ENCODE assay signal across 8 cellular contexts in genomic region chr4:7335363-7336066, GRCh38.
A peak's percentile ranks its signal among the peaks of the same experiment; 100 is the strongest.
DNase-seq lines count a peak whose midpoint lies in the region; ATAC-seq and TF ChIP-seq lines count a peak whose summit lies in the region.

No MANE protein-coding gene starts in this region.

- WGBS in psoas muscle, 3 donors, result 25 to 50% (median 25%) methylated on average over 23 to 24 of the region's 24 CpGs

- H3K36me3 Mint-ChIP-seq in glutamatergic neuron (ENCODE audit: unreplicated experiment), result peaks cover 6% of the 10 kb centered on the region

- TF ChIP-seq CTCF in BE2C (IDR thresholded peaks at IDR 0.05; ENCODE audit: low read depth, low read length) (peak; percentile 90), glutamatergic neuron (IDR thresholded peaks at IDR 0.05; ENCODE audit: partially characterized antibody, unreplicated experiment) (peak; percentile 71), psoas muscle (IDR thresholded peaks at IDR 0.05) (peak; percentile 41)

- H3K27me3 Mint-ChIP-seq in glutamatergic neuron (ENCODE audit: unreplicated experiment), result peaks cover 9% of the 10 kb centered on the region

- no peak overlapping the region for H3K27ac ChIP-seq in psoas muscle

- 0 out of 2 replicates have a peak, but pooled peaks cover 5% of the 10 kb centered on the region for H3K4me1 ChIP-seq in BE2C
- H3K4me1 ChIP-seq in psoas muscle, result no peaks in the 10 kb centered on the region

- DNase-seq in BE2C, result peak; percentile 81
- DNase-seq in GM19238 (ENCODE audit: insufficient read length, low spot score), result peak; percentile 34
- DNase-seq in NOMO-1 (lab: John Stamatoyannopoulos, UW; ENCODE audit: unreplicated experiment in 2 of 2), result peak; percentile 27 to 54
- peak; percentile 34 for DNase-seq in activated gamma-delta T cell treated with anti-CD3 and anti-CD28 coated beads, Interleukin-2, amount 50 U/mL, for 16 hours (ENCODE audit: low read depth)
- DNase-seq in glutamatergic neuron, result peak; percentile 86
- DNase-seq in psoas muscle, result peak; percentile 41 to 80

- no peak overlapping the region for H3K27ac Mint-ChIP-seq in glutamatergic neuron (ENCODE audit: unreplicated experiment)

- H3K27me3 ChIP-seq in BE2C (no peaks in the 10 kb centered on the region), psoas muscle (ENCODE audit: insufficient read depth in 3 of 3, low read length in 2 of 3) (peaks cover 0 to 9% (median 2%) of the 10 kb centered on the region in 3 donors)

- H3K9me3 ChIP-seq in BE2C, result no peaks in the 10 kb centered on the region
- no peaks in the 10 kb centered on the region for H3K9me3 ChIP-seq in psoas muscle

- intact Hi-C loops in psoas muscle (cut with DNase I), result no loop called here

- H3K4me3 ChIP-seq in BE2C (ENCODE audit: low read depth, low read length), result no peak overlapping the region
- H3K4me3 ChIP-seq in psoas muscle, result no peak overlapping the region

- H3K4me3 Mint-ChIP-seq in glutamatergic neuron (ENCODE audit: unreplicated experiment), result no peak overlapping the region

- peaks cover 3% of the 10 kb centered on the region for H3K4me1 Mint-ChIP-seq in glutamatergic neuron (ENCODE audit: low read depth, unreplicated experiment)

- ATAC-seq in psoas muscle, result peak; percentile 68 to 85 (median 74)
- ATAC-seq in HG03097 (IDR thresholded peaks at IDR 0.05; ENCODE audit: low FRiP score, unreplicated experiment), result no peak
- no peak for ATAC-seq in HG02981 (IDR thresholded peaks at IDR 0.05; ENCODE audit: unreplicated experiment)

- H3K36me3 ChIP-seq in BE2C (no peaks in the 10 kb centered on the region), psoas muscle (ENCODE audit: insufficient read depth in 1 of 2, low read depth in 1 of 2) (no peaks in the 10 kb centered on the region)

- peaks cover 8% of the 10 kb centered on the region for H3K9me3 Mint-ChIP-seq in glutamatergic neuron (ENCODE audit: unreplicated experiment)

Comparison
In these comparisons a context has a peak if more than half of its experiments do, and no peak if none do; other contexts are left out.
1. DNase-seq: peak in every context shown above with its lines; median percentile 86 in glutamatergic neuron; 81 in BE2C; 60 in psoas muscle; 40 in NOMO-1; 34 in GM19238; 34 in activated gamma-delta T cell treated with anti-CD3 and anti-CD28 coated beads, Interleukin-2, amount 50 U/mL, for 16 hours.
2. ATAC-seq: peak in psoas muscle (4 of 4); none in HG03097 (single experiment) and HG02981 (single experiment).
3. Peak in every context shown above with its lines, with median percentiles within 50 percentile points of each other: CTCF ChIP-seq.